Comparison of ENCODE assay signal across 8 cellular contexts in genomic region chr3:50238549-50239026, GRCh38. TPM values are rescaled to one million over a fixed set of nuclear protein-coding genes. Genes with fewer than 3 reads are reported as not detected.
A peak's percentile ranks its signal among the peaks of the same experiment; 100 is the strongest.
DNase-seq lines count a peak whose midpoint lies in the region; ATAC-seq, FAIRE-seq and TF ChIP-seq lines count a peak whose summit lies in the region.

No MANE protein-coding gene starts in this region.

- peak overlapping the region; percentile 96 to 99 (median 97) for H3K27ac Mint-ChIP-seq in brain
- peak overlapping the region; percentile 95 for H3K27ac Mint-ChIP-seq in stimulated activated memory B cell treated with anti-CD40 and anti-IgM and Interleukin-4, amounts not matched to agents 10 μg/mL and 1 μg/mL and 100 μg/mL, for 72 hours

- no peaks in the 10 kb centered on the region for H3K9me3 Mint-ChIP-seq in brain
- H3K9me3 Mint-ChIP-seq in stimulated activated memory B cell treated with anti-CD40 and anti-IgM and Interleukin-4, amounts not matched to agents 10 μg/mL and 1 μg/mL and 100 μg/mL, for 72 hours = no peaks in the 10 kb centered on the region

- ATAC-seq in stimulated activated memory B cell treated with anti-CD40 and anti-IgM and Interleukin-4, amounts not matched to agents 10 μg/mL and 1 μg/mL and 100 μg/mL, for 72 hours = no peak
- ATAC-seq in HG03045 (IDR thresholded peaks at IDR 0.05; ENCODE audit: unreplicated experiment) = no peak

- peaks cover 83% of the 10 kb centered on the region for H3K4me1 Mint-ChIP-seq in brain
- H3K4me1 Mint-ChIP-seq in stimulated activated memory B cell treated with anti-CD40 and anti-IgM and Interleukin-4, amounts not matched to agents 10 μg/mL and 1 μg/mL and 100 μg/mL, for 72 hours = peaks cover 75% of the 10 kb centered on the region

- H3K27ac ChIP-seq in BLaER1 (peak overlapping the region; percentile 92), KOPT-K1 (ENCODE audit: low read depth, low read length, poor library complexity, severe bottlenecking) (peak overlapping the region; percentile 91)

- peak overlapping the region; percentile 93 for H3K4me2 ChIP-seq in BLaER1

- peaks cover 16% of the 10 kb centered on the region for H3K27me3 Mint-ChIP-seq in brain
- no peaks in the 10 kb centered on the region for H3K27me3 Mint-ChIP-seq in stimulated activated memory B cell treated with anti-CD40 and anti-IgM and Interleukin-4, amounts not matched to agents 10 μg/mL and 1 μg/mL and 100 μg/mL, for 72 hours

- peaks cover 75% of the 10 kb centered on the region for H4K20me1 ChIP-seq in BLaER1

- H3K4me1 ChIP-seq in BLaER1 = peaks cover 73% of the 10 kb centered on the region

- FAIRE-seq in GM12891 (lab: Jason Lieb, UNC) = no peak

- TF ChIP-seq POLR2A in GM12891 (IDR thresholded peaks at IDR 0.05; ENCODE audit: low read depth, low read length) = no peak

- no peaks in the 10 kb centered on the region for H3K9me3 ChIP-seq in BLaER1
- H3K9me3 ChIP-seq in KOPT-K1 (ENCODE audit: insufficient read depth, low read length, poor library complexity, severe bottlenecking) = no peaks in the 10 kb centered on the region

- H3K27me3 ChIP-seq in BLaER1 = no peaks in the 10 kb centered on the region
- H3K27me3 ChIP-seq in kidney epithelial cell (ENCODE audit: control insufficient read depth, insufficient read depth, low read length) = no peaks in the 10 kb centered on the region

- H3K4me3 ChIP-seq in BLaER1 = peak overlapping the region; percentile 100
- H3K4me3 ChIP-seq in kidney epithelial cell (ENCODE audit: low read depth, low read length) = peak overlapping the region; percentile 80

- TF ChIP-seq CTCF in brain (conservative IDR thresholded peaks at IDR 0.05) (no peak), kidney epithelial cell (IDR thresholded peaks at IDR 0.05; ENCODE audit: insufficient read depth, low read length, poor library complexity, severe bottlenecking) (no peak)

- peak overlapping the region; percentile 94 to 100 (median 98) for H3K4me3 Mint-ChIP-seq in brain
- H3K4me3 Mint-ChIP-seq in stimulated activated memory B cell treated with anti-CD40 and anti-IgM and Interleukin-4, amounts not matched to agents 10 μg/mL and 1 μg/mL and 100 μg/mL, for 72 hours = peak overlapping the region; percentile 98

- no peak for DNase-seq in kidney epithelial cell (ENCODE audit: low read depth)
- no peak for DNase-seq in T-helper 9 cell
- no peak for DNase-seq in GM12891 (ENCODE audit: insufficient read length, low spot score)

- H3K36me3 Mint-ChIP-seq in brain = no peaks in the 10 kb centered on the region
- peaks cover 33% of the 10 kb centered on the region for H3K36me3 Mint-ChIP-seq in stimulated activated memory B cell treated with anti-CD40 and anti-IgM and Interleukin-4, amounts not matched to agents 10 μg/mL and 1 μg/mL and 100 μg/mL, for 72 hours

- H3K36me3 ChIP-seq in BLaER1 = peaks cover 25% of the 10 kb centered on the region
- H3K36me3 ChIP-seq in KOPT-K1 (ENCODE audit: insufficient read depth, low read length) = peaks cover 48% of the 10 kb centered on the region
- peaks cover under 1% of the 10 kb centered on the region for H3K36me3 ChIP-seq in kidney epithelial cell (ENCODE audit: control insufficient read depth, insufficient read depth, low read length)

- peak overlapping the region; percentile 97 for H3K9ac ChIP-seq in BLaER1

TF ChIP-seq in GM12891, 5 proteins besides CTCF, POLR2A, EP300 and RAD21:
- TF ChIP-seq SPI1 (IDR thresholded peaks at IDR 0.05; ENCODE audit: low read depth, low read length) (no peak), POU2F2 (IDR thresholded peaks at IDR 0.05; ENCODE audit: low read depth, low read length) (no peak), TAF1 (IDR thresholded peaks at IDR 0.05; ENCODE audit: low read depth, low read length) (no peak), PAX5 (IDR thresholded peaks at IDR 0.05; ENCODE audit: insufficient read depth, low read length, severe bottlenecking) (no peak), POLR2AphosphoS5 (IDR thresholded peaks at IDR 0.05; ENCODE audit: low read depth, low read length) (no peak)

RNA-seq across cellular contexts. Expression of gene GNAI2, which starts 2.6 kb away (rescaled TPM):
- 348 TPM for polyA plus RNA-seq in brain (ENCODE audit: insufficient read depth, low read depth, low replicate concordance)
- 208 and 221 TPM in 2 replicates for total RNA-seq in kidney epithelial cell
- polyA plus RNA-seq in GM12891 (2012; ENCODE audit: low read depth, missing spikeins) = 177 TPM

RNA-seq across cellular contexts. Expression of gene SEMA3B, which starts 30.4 kb away (rescaled TPM):
- polyA plus RNA-seq in brain (ENCODE audit: insufficient read depth, low read depth, low replicate concordance) = 60.5 TPM
- total RNA-seq in kidney epithelial cell = 17.9 and 18.4 TPM in 2 replicates
- 0.35 TPM for polyA plus RNA-seq in GM12891 (2012; ENCODE audit: low read depth, missing spikeins)

RNA-seq across cellular contexts. Expression of gene SLC38A3, which starts 33.5 kb away (rescaled TPM):
- 18.3 TPM for polyA plus RNA-seq in brain (ENCODE audit: insufficient read depth, low read depth, low replicate concordance)
- total RNA-seq in kidney epithelial cell = 0.13 and 0.48 TPM in 2 replicates
- not detected for polyA plus RNA-seq in GM12891 (2012; ENCODE audit: low read depth, missing spikeins)

RNA-seq across cellular contexts. Expression of gene LSMEM2, which starts 40.3 kb away (rescaled TPM):
- polyA plus RNA-seq in brain (ENCODE audit: insufficient read depth, low read depth, low replicate concordance) = 0.51 TPM
- not detected in 2 replicates for total RNA-seq in kidney epithelial cell
- polyA plus RNA-seq in GM12891 (2012; ENCODE audit: low read depth, missing spikeins) = not detected

RNA-seq across cellular contexts. Expression of gene GNAT1, which starts 47.2 kb away (rescaled TPM):
- 0.59 TPM for polyA plus RNA-seq in brain (ENCODE audit: insufficient read depth, low read depth, low replicate concordance)
- total RNA-seq in kidney epithelial cell = not detected in 2 replicates
- polyA plus RNA-seq in GM12891 (2012; ENCODE audit: low read depth, missing spikeins) = not detected
